8 cellular contexts compared by ENCODE assay signal in genomic region chr10:131982185-131982756, GRCh38. TPM values are rescaled to one million over a fixed set of nuclear protein-coding genes. Genes with fewer than 3 reads are reported as not detected.
A peak's percentile ranks its signal among the peaks of the same experiment; 100 is the strongest.
DNase-seq lines count a peak whose midpoint lies in the region; ATAC-seq and TF ChIP-seq lines count a peak whose summit lies in the region.

No MANE protein-coding gene starts in this region.

- peak overlapping the region; percentile 85 for H3K4me3 Mint-ChIP-seq in endodermal cell

- H3K9me3 Mint-ChIP-seq in endodermal cell, result peaks cover 37% of the 10 kb centered on the region

- ATAC-seq in GM21723 (IDR thresholded peaks at IDR 0.05; ENCODE audit: unreplicated experiment), result peak; percentile 36

- peak overlapping the region; percentile 11 for H3K9ac ChIP-seq in endodermal cell (ENCODE audit: extremely low read depth, low read length, poor library complexity, severe bottlenecking)

- TF ChIP-seq CTCF in GM13976 (IDR thresholded peaks at IDR 0.05; ENCODE audit: borderline replicate concordance, control extremely low read depth, extremely low read depth, insufficient read depth, missing control alignments) (no peak), NB4 (IDR thresholded peaks at IDR 0.05; ENCODE audit: low read depth, low read length) (no peak), endodermal cell (conservative IDR thresholded peaks at IDR 0.05) (no peak), prostate gland (IDR thresholded peaks at IDR 0.05) (no peak)

- peak; percentile 75 for TF ChIP-seq POLR2A in NB4 (IDR thresholded peaks at IDR 0.05; ENCODE audit: extremely low read depth, insufficient read length)
- TF ChIP-seq POLR2A in prostate gland (IDR thresholded peaks at IDR 0.05), result no peak

- peaks cover 25% of the 10 kb centered on the region for H3K9me3 ChIP-seq in endodermal cell (ENCODE audit: control insufficient read depth, low read length)
- no peaks in the 10 kb centered on the region for H3K9me3 ChIP-seq in prostate gland

- H3K27me3 ChIP-seq in endodermal cell (ENCODE audit: control insufficient read depth, insufficient read depth, low read length, poor library complexity, severe bottlenecking) (peaks cover 7% of the 10 kb centered on the region), prostate gland (replicated peaks; ENCODE audit: insufficient read depth) (no peaks in the 10 kb centered on the region)

- in situ Hi-C loops in GM13976 (cut with MboI; ENCODE audit: low sequenced_read_pairs, unreplicated experiment), result no loop called here
- in situ Hi-C loops in KBM-7 (cut with MboI; ENCODE audit: low pct_unique_long_range_greater_than_20kb, low sequenced_read_pairs), result no loop called here

- H3K27me3 Mint-ChIP-seq in endodermal cell (ENCODE audit: insufficient read depth), result peaks cover 23% of the 10 kb centered on the region

- H3K27ac ChIP-seq in endodermal cell (ENCODE audit: low read depth, low read length), result no peak overlapping the region
- H3K27ac ChIP-seq in prostate gland, result peak overlapping the region; percentile 81

- intact Hi-C loops in prostate gland (cut with DNase I), result loop anchor here (5.0 kb wide), 1 partner anchor 80 kb away; the partner anchor contains the start of gene PPP2R2D

- no peak overlapping the region for H3K27ac Mint-ChIP-seq in endodermal cell

- H3K36me3 ChIP-seq in endodermal cell (ENCODE audit: control insufficient read depth, insufficient read depth, low read length) (peaks cover 14% of the 10 kb centered on the region), prostate gland (no peaks in the 10 kb centered on the region)

- peak; percentile 69 for DNase-seq in GM13976 (ENCODE audit: low spot score)
- DNase-seq in NB4 (ENCODE audit: low read depth), result no peak
- no peak for DNase-seq in endodermal cell
- no peak for DNase-seq in prostate gland (ENCODE audit: low spot score)
- DNase-seq in KBM-7, result no peak
- no peak for DNase-seq in NCI-H1930 (lab: John Stamatoyannopoulos, UW)
- DNase-seq in NOMO-1 (lab: John Stamatoyannopoulos, UW; ENCODE audit: unreplicated experiment in 2 of 2), result no peak

- H3K4me1 Mint-ChIP-seq in endodermal cell, result peaks cover 27% of the 10 kb centered on the region

- WGBS in endodermal cell (ENCODE audit: insufficient coverage in 1 of 2, insufficient read length in 1 of 2), 2 experiments, result 4 to 7% methylated on average over 20 to 83 of the region's 83 CpGs
- 0% methylated on average over 23 of the region's 83 CpGs for WGBS in prostate gland

- peaks cover 32% of the 10 kb centered on the region for H3K36me3 Mint-ChIP-seq in endodermal cell (ENCODE audit: low read depth)

- H3K4me3 ChIP-seq in NB4 (ENCODE audit: low read depth, low read length) (peak overlapping the region; percentile 49), endodermal cell (ENCODE audit: low read length) (peak overlapping the region; percentile 77), prostate gland (peak overlapping the region; percentile 87 to 100)

- H3K4me1 ChIP-seq in endodermal cell (ENCODE audit: control insufficient read depth, insufficient read depth, low read length), result no peaks in the 10 kb centered on the region
- H3K4me1 ChIP-seq in prostate gland (replicated peaks), result peaks cover 9% of the 10 kb centered on the region

RNA-seq across cellular contexts. Expression of gene BNIP3, which starts 0.5 kb away (rescaled TPM):
- 100 to 1,000 TPM in 1 of 2 donors, 10 to 100 TPM in 1; 93.5 to 108 TPM for total RNA-seq in endodermal cell
- polyA plus RNA-seq in endodermal cell (2013, experiment 1 of 2), result 149 TPM
- polyA plus RNA-seq in endodermal cell (2013, experiment 2 of 2), result 135 TPM
- total RNA-seq in prostate gland, result 100 to 1,000 TPM; 148 to 325 TPM
